Comparison of ENCODE assay signal across 8 cellular contexts in the genomic region with DNA sequence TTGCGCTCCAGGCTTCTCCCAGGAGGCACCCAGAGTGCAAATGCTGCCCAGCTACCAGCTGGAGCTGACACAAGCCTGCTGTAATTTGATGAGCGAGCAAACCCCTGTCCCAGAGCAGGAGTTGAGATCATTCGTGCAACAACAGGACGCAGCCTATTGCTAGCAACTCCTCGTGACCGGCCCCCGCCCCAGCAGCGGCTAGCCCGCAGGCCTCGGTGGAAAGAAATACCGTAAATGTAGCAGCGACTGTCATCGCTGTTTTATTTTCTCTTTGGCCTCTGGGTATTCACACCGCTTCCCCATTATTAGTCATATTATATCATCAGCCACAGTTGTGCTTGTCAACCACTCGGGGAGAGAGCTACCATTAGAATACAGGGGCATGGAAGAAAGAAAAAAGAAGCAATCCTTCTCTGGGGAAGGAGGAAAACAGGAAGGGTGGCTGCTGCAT. TPM values are rescaled to one million over a fixed set of nuclear protein-coding genes. Genes with fewer than 3 reads are reported as not detected.
DNase-seq lines count a peak whose midpoint lies in the region; ATAC-seq and TF ChIP-seq lines count a peak whose summit lies in the region.

No MANE protein-coding gene starts in this region.

- peak; percentile 49 for DNase-seq in activated naive CD4-positive, alpha-beta T cell treated with Interleukin-2 at 50 U/mL for 16 hours
- no peak for DNase-seq in activated naive CD4-positive, alpha-beta T cell (lab: John Stamatoyannopoulos, UW)
- peak; percentile 47 to 61 for DNase-seq in activated T-cell treated with anti-CD3 and anti-CD28 coated beads, Interleukin-2, amount 50 U/mL, for 72 hours
- peak; percentile 62 for DNase-seq in left ventricle myocardium inferior
- DNase-seq in stimulated activated naive CD8-positive, alpha-beta T cell treated with anti-CD3 and anti-CD28 coated beads, Interleukin-15, amount 100 ng/mL, for 72 hours = peak; percentile 7 to 34
- no peak for DNase-seq in iPS-NIHi7 (ENCODE audit: extremely low spot score)
- DNase-seq in 8988T = no peak

- no peaks in the 10 kb centered on the region for H3K9me3 ChIP-seq in left ventricle myocardium inferior (replicated peaks)

- peaks cover 14% of the 10 kb centered on the region for H3K27me3 Mint-ChIP-seq in activated T-cell treated with anti-CD3 and anti-CD28 coated beads, Interleukin-2, amount 50 U/mL, for 72 hours (ENCODE audit: low read depth)
- no peaks in the 10 kb centered on the region for H3K27me3 Mint-ChIP-seq in stimulated activated naive CD8-positive, alpha-beta T cell treated with anti-CD3 and anti-CD28 coated beads, Interleukin-15, amount 100 ng/mL, for 72 hours

- peak overlapping the region; percentile 12 to 58 for H3K4me3 Mint-ChIP-seq in activated T-cell treated with anti-CD3 and anti-CD28 coated beads, Interleukin-2, amount 50 U/mL, for 72 hours
- peak overlapping the region; percentile 9 to 57 for H3K4me3 Mint-ChIP-seq in stimulated activated naive CD8-positive, alpha-beta T cell treated with anti-CD3 and anti-CD28 coated beads, Interleukin-15, amount 100 ng/mL, for 72 hours

- no peaks in the 10 kb centered on the region for H3K36me3 ChIP-seq in left ventricle myocardium inferior

- H3K4me1 Mint-ChIP-seq in activated T-cell treated with anti-CD3 and anti-CD28 coated beads, Interleukin-2, amount 50 U/mL, for 72 hours (ENCODE audit: low read depth) = peaks cover 16% of the 10 kb centered on the region
- H3K4me1 Mint-ChIP-seq in stimulated activated naive CD8-positive, alpha-beta T cell treated with anti-CD3 and anti-CD28 coated beads, Interleukin-15, amount 100 ng/mL, for 72 hours = peaks cover 21% of the 10 kb centered on the region

- no peak for TF ChIP-seq CTCF in left ventricle myocardium inferior (IDR thresholded peaks at IDR 0.05; ENCODE audit: borderline replicate concordance)

- peak overlapping the region; percentile 32 for H3K4me3 ChIP-seq in left ventricle myocardium inferior

- ATAC-seq in activated T-cell treated with anti-CD3 and anti-CD28 coated beads, Interleukin-2, amount 50 U/mL, for 72 hours (replicated peaks in 1 of 2) = peak; percentile 70 to 75
- ATAC-seq in stimulated activated naive CD8-positive, alpha-beta T cell treated with anti-CD3 and anti-CD28 coated beads, Interleukin-15, amount 100 ng/mL, for 72 hours = peak; percentile 74
- no peak for ATAC-seq in GM19351 (IDR thresholded peaks at IDR 0.05; ENCODE audit: unreplicated experiment)

- intact Hi-C loops in left ventricle myocardium inferior (cut with micrococcal nuclease) = no loop called here

- H3K36me3 Mint-ChIP-seq in activated T-cell treated with anti-CD3 and anti-CD28 coated beads, Interleukin-2, amount 50 U/mL, for 72 hours (ENCODE audit: insufficient read depth in 2 of 2) = no peaks in the 10 kb centered on the region

- H3K9me3 Mint-ChIP-seq in activated T-cell treated with anti-CD3 and anti-CD28 coated beads, Interleukin-2, amount 50 U/mL, for 72 hours = no peaks in the 10 kb centered on the region
- H3K9me3 Mint-ChIP-seq in stimulated activated naive CD8-positive, alpha-beta T cell treated with anti-CD3 and anti-CD28 coated beads, Interleukin-15, amount 100 ng/mL, for 72 hours = no peaks in the 10 kb centered on the region

- H3K4me1 ChIP-seq in left ventricle myocardium inferior = peaks cover 3% of the 10 kb centered on the region

- H3K27ac Mint-ChIP-seq in activated T-cell treated with anti-CD3 and anti-CD28 coated beads, Interleukin-2, amount 50 U/mL, for 72 hours = no peak overlapping the region
- H3K27ac Mint-ChIP-seq in stimulated activated naive CD8-positive, alpha-beta T cell treated with anti-CD3 and anti-CD28 coated beads, Interleukin-15, amount 100 ng/mL, for 72 hours = peak overlapping the region; percentile 49 to 59

- H3K27me3 ChIP-seq in left ventricle myocardium inferior (ENCODE audit: low read depth) = peaks cover 6% of the 10 kb centered on the region

- peak overlapping the region; percentile 60 for H3K27ac ChIP-seq in left ventricle myocardium inferior (replicated peaks)

RNA-seq across cellular contexts. Expression of a gene that starts 59.2 kb away (rescaled TPM):
- total RNA-seq in activated T-cell treated with anti-CD3 and anti-CD28 coated beads, Interleukin-2, amount 50 U/mL, for 72 hours = 10 to 100 TPM; 88.7 to 93.9 TPM
- total RNA-seq in left ventricle myocardium inferior = 148 TPM

Comparison
In these comparisons a context has a peak if more than half of its experiments do, and no peak if none do; other contexts are left out.
1. DNase-seq: peak in activated naive CD4-positive, alpha-beta T cell treated with Interleukin-2 at 50 U/mL for 16 hours (single experiment), activated T-cell treated with anti-CD3 and anti-CD28 coated beads, Interleukin-2, amount 50 U/mL, for 72 hours (2 of 2), left ventricle myocardium inferior (single experiment) and stimulated activated naive CD8-positive, alpha-beta T cell treated with anti-CD3 and anti-CD28 coated beads, Interleukin-15, amount 100 ng/mL, for 72 hours (2 of 2); none in activated naive CD4-positive, alpha-beta T cell (0 of 4), iPS-NIHi7 (single experiment) and 8988T (single experiment).